Comparison of ENCODE assay signal across 1 cellular context in genomic region chr13:32455594-32455903, GRCh38.
TF ChIP-seq lines count a peak whose summit lies in the region.

No MANE protein-coding gene starts in this region.

TF ChIP-seq in HepG2, 621 proteins besides CTCF, POLR2A, EP300 and RAD21 (continued from another document):
- no peak for TF ChIP-seq CREB3 (CRISPR knock-in tag; IDR thresholded peaks at IDR 0.05)
- peak; percentile 1; the same call in 1 of the 2 replicates for TF ChIP-seq UBTF (CRISPR knock-in tag; IDR thresholded peaks at IDR 0.05)
- TF ChIP-seq HOXA3 (CRISPR knock-in tag; IDR thresholded peaks at IDR 0.05), result peak; percentile 8; the same call in 1 of the 2 replicates
- TF ChIP-seq ZNF33A (CRISPR knock-in tag; IDR thresholded peaks at IDR 0.05; ENCODE audit: borderline replicate concordance), result no peak
- TF ChIP-seq PLRG1 (conservative IDR thresholded peaks at IDR 0.05), result no peak
- no peak for TF ChIP-seq MAFK (conservative IDR thresholded peaks at IDR 0.05 in 1 of 2, IDR thresholded peaks at IDR 0.05 in 1 of 2; ENCODE audit: low read length in 2 of 2)
- TF ChIP-seq ATF7 (IDR thresholded peaks at IDR 0.05), result no peak
- 0 out of 2 replicates have a peak, but pooled peaks have one; percentile 45 for TF ChIP-seq ATF7 (CRISPR knock-in tag; IDR thresholded peaks at IDR 0.05)
- no peak for TF ChIP-seq ZBTB8A (CRISPR knock-in tag; IDR thresholded peaks at IDR 0.05; ENCODE audit: borderline replicate concordance, low read depth)
- TF ChIP-seq MNT (IDR thresholded peaks at IDR 0.05), result no peak
- TF ChIP-seq ZBTB1 (CRISPR knock-in tag; IDR thresholded peaks at IDR 0.05; ENCODE audit: borderline replicate concordance), result no peak
